8 cellular contexts compared by ENCODE assay signal in the genomic region with DNA sequence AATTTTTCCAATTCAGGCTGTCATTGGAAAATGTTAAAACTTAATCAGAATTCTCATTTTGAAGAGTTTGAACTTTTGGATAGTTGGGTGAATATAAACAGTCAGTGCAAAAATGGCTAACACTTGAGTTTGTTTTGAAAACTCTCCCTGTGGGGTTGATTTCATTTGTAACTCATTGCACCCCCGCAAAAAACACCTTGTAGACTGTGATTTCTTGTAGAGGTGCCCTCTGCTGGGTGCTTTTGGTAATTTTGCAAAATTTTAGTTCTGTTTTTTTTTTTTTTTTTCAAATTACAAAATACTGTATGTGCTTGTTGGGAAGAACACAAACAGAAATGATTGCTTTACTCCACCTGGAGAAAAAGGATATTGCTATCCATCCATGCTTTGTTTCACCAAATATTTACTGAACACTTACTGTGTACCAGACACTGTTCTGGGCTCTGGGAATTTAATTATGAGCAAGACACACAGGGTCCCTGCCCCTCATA. TPM values are rescaled to one million over a fixed set of nuclear protein-coding genes. Genes with fewer than 3 reads are reported as not detected.
DNase-seq lines count a peak whose midpoint lies in the region; ATAC-seq, FAIRE-seq and TF ChIP-seq lines count a peak whose summit lies in the region.

No MANE protein-coding gene starts in this region.

- no peak overlapping the region for H2BK120ac ChIP-seq in H1 (replicated peaks; ENCODE audit: low read depth, low read length)

- no peak overlapping the region for H3K4ac ChIP-seq in H1 (replicated peaks; ENCODE audit: insufficient read length, low read depth, low read length)

- ATAC-seq in T-cell (replicated peaks in 1 of 4), result peak in 3 of 4 experiments; percentile 27 to 61 (median 37)

- no peak for FAIRE-seq in H1 (lab: Jason Lieb, UNC)

- no peak overlapping the region for H3K9ac ChIP-seq in H1 (replicated peaks in 1 of 4; ENCODE audit: extremely low read depth in 1 of 4, low read depth in 3 of 4, low read length in 3 of 4)

- peaks cover 22% of the 10 kb centered on the region for H3K36me3 Mint-ChIP-seq in Calu3 (ENCODE audit: insufficient read depth, unreplicated experiment)
- H3K36me3 Mint-ChIP-seq in T-cell, result peaks cover 49% of the 10 kb centered on the region

- H3K4me3 Mint-ChIP-seq in Calu3 (ENCODE audit: low read depth, unreplicated experiment) (no peak overlapping the region), T-cell (no peak overlapping the region)

- H3K4me1 Mint-ChIP-seq in Calu3 (ENCODE audit: low read depth, unreplicated experiment), result peaks cover 7% of the 10 kb centered on the region
- peaks cover 7 to 11% (median 10%) of the 10 kb centered on the region in 3 donors for H3K4me1 Mint-ChIP-seq in T-cell

- H3K36me3 ChIP-seq in H1 (ENCODE audit: control insufficient read depth in 2 of 4, insufficient read depth in 4 of 4, low read length in 3 of 4) (peaks cover 7 to 35% (median 16%) of the 10 kb centered on the region in 4 experiments; a peak in 7 of 8 replicates), osteoblast (ENCODE audit: insufficient read depth, low read length) (peaks cover 66% of the 10 kb centered on the region)

- no peaks in the 10 kb centered on the region for H3K23me2 ChIP-seq in H1 (ENCODE audit: low read depth, low read length)

- no peaks in the 10 kb centered on the region for H3K27me3 Mint-ChIP-seq in Calu3 (ENCODE audit: unreplicated experiment)
- H3K27me3 Mint-ChIP-seq in T-cell, result no peaks in the 10 kb centered on the region

- H3K56ac ChIP-seq in H1 (replicated peaks; ENCODE audit: insufficient read length, low read depth, low read length), result no peak overlapping the region

- H3K23ac ChIP-seq in H1 (ENCODE audit: insufficient read length), result no peak overlapping the region

- H2BK5ac ChIP-seq in H1 (ENCODE audit: low read depth, low read length), result no peak overlapping the region

- H2BK20ac ChIP-seq in H1 (ENCODE audit: low read length), result no peak overlapping the region

- no peak for TF ChIP-seq EP300 in H1 (IDR thresholded peaks at IDR 0.05; ENCODE audit: borderline replicate concordance in 1 of 2, low read depth in 2 of 2, low read length in 2 of 2)

- H3K9me3 Mint-ChIP-seq in Calu3 (ENCODE audit: low read depth, unreplicated experiment) (no peaks in the 10 kb centered on the region), T-cell (no peaks in the 10 kb centered on the region)

- H3K79me2 ChIP-seq in H1 (ENCODE audit: control insufficient read depth in 1 of 2, insufficient read depth in 2 of 2, low read length in 2 of 2) (no peaks in the 10 kb centered on the region), osteoblast (ENCODE audit: insufficient read depth, low read length) (peaks cover 3% of the 10 kb centered on the region)

- H4K5ac ChIP-seq in H1 (ENCODE audit: insufficient read length, low read depth, low read length), result no peak overlapping the region

- intact Hi-C loops in Calu3 (cut with micrococcal nuclease; ENCODE audit: unreplicated experiment), result loop anchor here (1.0 kb wide), 1 partner anchor 96 kb away; no protein-coding TSS in a partner anchor

- H3K4me1 ChIP-seq in H1 (replicated peaks in 1 of 4; ENCODE audit: control insufficient read depth in 3 of 4, insufficient read depth in 4 of 4, low read length in 3 of 4), result no peaks in the 10 kb centered on the region
- H3K4me1 ChIP-seq in osteoblast (ENCODE audit: insufficient read depth, low read length), result peaks cover 3% of the 10 kb centered on the region

- no peak overlapping the region for H3K14ac ChIP-seq in H1 (ENCODE audit: insufficient read length)

- no peak overlapping the region for H2BK15ac ChIP-seq in H1 (ENCODE audit: low read length)

- H2AFZ ChIP-seq in H1 (ENCODE audit: low read length) (no peak overlapping the region), osteoblast (ENCODE audit: low read length) (no peak overlapping the region)

- POLR2A ChIA-PET in T-cell (lab: Charles Lee), result no interaction called here
- POLR2A ChIA-PET in H1 (lab: Charles Lee; ENCODE audit: partially characterized antibody), result no interaction called here

- no peaks in the 10 kb centered on the region; the same call in 1 of the 2 replicates for H3K79me1 ChIP-seq in H1 (ENCODE audit: low read depth, low read length)

- no peak for TF ChIP-seq POLR2A in H1 (IDR thresholded peaks at IDR 0.05; ENCODE audit: control extremely low read depth in 1 of 2, low read depth in 2 of 2, low read length in 2 of 2)

- no peak overlapping the region for H3K27ac ChIP-seq in H1 (ENCODE audit: low read depth, low read length)
- H3K27ac ChIP-seq in osteoblast (ENCODE audit: low read depth, low read length), result no peak overlapping the region

- no peaks in the 10 kb centered on the region for H3K9me3 ChIP-seq in H1 (ENCODE audit: insufficient read depth in 2 of 2, low read depth in 1 of 2, low read length in 1 of 2)
- H3K9me3 ChIP-seq in osteoblast (ENCODE audit: low read depth, low read length), result no peaks in the 10 kb centered on the region

- BruUV-seq in Calu3 (replicated peaks; lab: Mats Ljungman, UMichigan), result no TSS peak

- H3K4me2 ChIP-seq in H1 (ENCODE audit: insufficient read depth in 1 of 2, low read depth in 2 of 2, low read length in 2 of 2) (no peak overlapping the region), osteoblast (ENCODE audit: insufficient read depth, low read length) (no peak overlapping the region)

- no peak overlapping the region for H4K8ac ChIP-seq in H1 (ENCODE audit: extremely low read depth, insufficient read depth, low read length)

- H3K27ac Mint-ChIP-seq in Calu3 (ENCODE audit: unreplicated experiment), result no peak overlapping the region
- H3K27ac Mint-ChIP-seq in T-cell, result peak overlapping the region in 1 of 2 donors; percentile 36

- H4K20me1 ChIP-seq in H1 (replicated peaks in 1 of 2; ENCODE audit: control insufficient read depth in 1 of 2, insufficient read depth in 2 of 2, low read length in 2 of 2) (no peaks in the 10 kb centered on the region), osteoblast (ENCODE audit: insufficient read depth, low read length) (no peaks in the 10 kb centered on the region)

- TF ChIP-seq CTCF in Calu3 (IDR thresholded peaks at IDR 0.05; ENCODE audit: unreplicated experiment), result peak; percentile 68
- peak; percentile 59 for TF ChIP-seq CTCF in HFF-Myc (IDR thresholded peaks at IDR 0.05; ENCODE audit: low read depth, low read length, missing control alignments)
- TF ChIP-seq CTCF in H1 (IDR thresholded peaks at IDR 0.05; ENCODE audit: control extremely low read depth in 1 of 3, insufficient read depth in 1 of 3, low read depth in 1 of 3, low read length in 3 of 3), result peak in 2 of 3 experiments; percentile 34 to 41; a peak in 2 of 4 replicates
- TF ChIP-seq CTCF in osteoblast (IDR thresholded peaks at IDR 0.05; ENCODE audit: extremely low read depth, low read depth, low read length), result peak; percentile 71

- H2BK12ac ChIP-seq in H1 (ENCODE audit: low read depth, low read length), result no peak overlapping the region

- H3K27me3 ChIP-seq in H1 (replicated peaks in 1 of 4; ENCODE audit: control insufficient read depth in 3 of 4, extremely low read depth in 1 of 4, insufficient read depth in 3 of 4, low read length in 3 of 4), result no peaks in the 10 kb centered on the region
- no peaks in the 10 kb centered on the region for H3K27me3 ChIP-seq in osteoblast (ENCODE audit: insufficient read depth, low read length)

- H3K18ac ChIP-seq in H1 (ENCODE audit: extremely low read depth, low read length), result no peak overlapping the region

- peak; percentile 38 to 58 for TF ChIP-seq RAD21 in H1 (IDR thresholded peaks at IDR 0.05 in 1 of 2, conservative IDR thresholded peaks at IDR 0.05 in 1 of 2; ENCODE audit: low read depth in 2 of 2, low read length in 2 of 2)

- CTCF ChIA-PET in Calu3 (lab: Charles Lee), result interaction anchor here (0.6 to 1.2 kb wide), 3 partner anchors 9 to 267 kb away, joined by 3 to 5 read pairs (median 4); no protein-coding TSS in a partner anchor
- CTCF ChIA-PET in T-cell (lab: Charles Lee), result interaction anchor here (0.7 to 1.0 kb wide), 3 partner anchors 16 to 1537 kb away, joined by 3 to 4 read pairs (median 3); no protein-coding TSS in a partner anchor
- CTCF ChIA-PET in H1 (lab: Charles Lee; ENCODE audit: partially characterized antibody), result interaction anchor here (1.0 to 4.2 kb wide), 8 partner anchors 9 to 96 kb away, joined by 3 to 27 read pairs (median 10); no protein-coding TSS in a partner anchor

- H3K4me3 ChIP-seq in HFF-Myc (replicated peaks; ENCODE audit: low read depth, low read length), result no peak overlapping the region
- no peak overlapping the region for H3K4me3 ChIP-seq in H1 (ENCODE audit: extremely low read depth in 1 of 4, insufficient read depth in 2 of 4, low read depth in 3 of 4, low read length in 4 of 4)
- H3K4me3 ChIP-seq in osteoblast (ENCODE audit: insufficient read depth, low read length), result no peak overlapping the region

- 53% methylated on average over 1 of the region's 1 CpG; no CpG with 5 or more reads in 1 of the 2 experiments for WGBS in H1 (ENCODE audit: extremely low coverage in 1 of 2, insufficient coverage in 1 of 2, insufficient read length in 1 of 2, insufficient replicate concordance in 2 of 2, low coverage in 1 of 2, low lambda C conversion rate in 2 of 2, missing lambda C conversion rate in 1 of 2), 2 experiments

- no peak overlapping the region for H2AK5ac ChIP-seq in H1 (ENCODE audit: low read depth, low read length)

- DNase-seq in Calu3 (peak; percentile 36), HFF-Myc (ENCODE audit: extremely low read depth, low read depth) (peak; percentile 15), T-cell (peak in 27 of 34 experiments; percentile 15 to 62 (median 44)), H1 (ENCODE audit: low read depth in 1 of 2, low spot score in 2 of 2) (no peak), osteoblast (ENCODE audit: insufficient read length, low spot score, missing footprints) (no peak), SIG-M5 (lab: John Stamatoyannopoulos, UW) (no peak), epidermal melanocyte (ENCODE audit: insufficient read length, low spot score) (no peak), NCI-H774 (lab: John Stamatoyannopoulos, UW) (no peak)

- H4K91ac ChIP-seq in H1 (replicated peaks; ENCODE audit: insufficient read length, low read length), result no peak overlapping the region

TF ChIP-seq in H1, 55 proteins besides CTCF, POLR2A, EP300 and RAD21 (continues in another document):
- TF ChIP-seq CBX8 (IDR thresholded peaks at IDR 0.05; ENCODE audit: borderline replicate concordance, low read depth, low read length), result no peak
- no peak for TF ChIP-seq GTF2F1 (IDR thresholded peaks at IDR 0.05; ENCODE audit: borderline replicate concordance, low read depth, low read length)

RNA-seq across cellular contexts. Expression of a gene that starts 28.2 kb away (rescaled TPM):
- total RNA-seq in Calu3 (2022) (353 and 375 TPM in 2 replicates), T-cell (100 to 1,000 TPM; 108 to 132 (median 126) TPM), osteoblast (122 and 133 TPM in 2 replicates)
- 360 and 370 TPM in 2 replicates for total RNA-seq in H1 (2021; fragmentation: NEBNext Ultra II Directional; extraction: Animal tissue kit (Norgen Biotek cat#: 25700))
- polyA plus RNA-seq in H1 (2011; rRNA removed), result 171 and 240 TPM in 2 replicates
- polyA plus RNA-seq in H1 (2011; cell fraction: cytosol; rRNA removed), result 153 TPM
- polyA plus RNA-seq in H1 (2011; cell fraction: nucleus; rRNA removed), result 211 TPM
- polyA plus RNA-seq in H1 (2012, experiment 1 of 2), result 270 to 336 TPM (median 308 TPM) in 4 replicates
- polyA plus RNA-seq in H1 (2012, experiment 2 of 2), result 324 TPM
- 133 TPM for polyA plus RNA-seq in H1 (2013, experiment 1 of 2)
- polyA plus RNA-seq in H1 (2013, experiment 2 of 2), result 132 TPM
- 290 and 318 TPM in 2 replicates for polyA minus RNA-seq in H1 (2011; rRNA and poly(A)+ RNA removed)
- polyA minus RNA-seq in H1 (2011; cell fraction: cytosol; rRNA and poly(A)+ RNA removed), result 192 TPM
- 114 TPM for polyA minus RNA-seq in H1 (2011; cell fraction: nucleus; rRNA and poly(A)+ RNA removed)

Comparison
In these comparisons a context has a peak if more than half of its experiments do, and no peak if none do; other contexts are left out.
1. DNase-seq: peak in Calu3 (single experiment), HFF-Myc (single experiment) and T-cell (27 of 34); none in H1 (0 of 2), osteoblast (single experiment), SIG-M5 (single experiment), epidermal melanocyte (single experiment) and NCI-H774 (single experiment).
2. Peak in every context shown above with its lines, with median percentiles within 50 percentile points of each other: CTCF ChIP-seq.